In the genomic region with DNA sequence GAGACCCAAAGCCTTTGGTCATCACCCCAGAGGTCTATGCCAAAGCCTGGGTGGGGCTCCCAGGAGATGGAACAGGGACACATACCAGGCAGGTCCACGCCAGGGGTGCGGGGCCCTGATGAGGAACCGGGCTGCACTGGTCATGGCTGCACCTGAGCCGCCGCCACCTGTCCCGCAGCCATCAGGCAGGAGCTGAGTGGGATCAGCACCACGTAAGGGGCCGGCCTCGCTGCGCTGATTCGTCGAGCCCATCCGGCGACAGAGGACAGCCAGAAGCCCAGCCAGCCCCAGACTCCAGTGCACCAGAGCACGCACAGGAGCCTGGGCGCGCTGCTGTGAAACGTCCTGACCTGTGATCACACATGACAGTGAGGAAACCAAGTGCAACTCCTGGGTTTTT, we compare ENCODE assay signal across 17 cellular contexts. TPM values are rescaled to one million over a fixed set of nuclear protein-coding genes. Genes with fewer than 3 reads are reported as not detected.
"Had no signal": no experiment of that assay in that cellular context is flagged by ENCODE, and none has a peak within 500 bp of the region (broad histone marks: within the 10 kb centered on the region; RNA-seq: fewer than 3 reads in every experiment).

No MANE protein-coding gene starts in this region.

- H3K9me3 Mint-ChIP-seq: activated naive CD4-positive, alpha-beta T cell treated with anti-CD3 and anti-CD28 coated beads, Interleukin-2, amount 50 U/mL, for 72 hours; central memory CD8-positive, alpha-beta T cell; immature natural killer cell; neural progenitor cell had no signal

- H3K36me3 ChIP-seq: neural progenitor cell, pancreas had no signal

- H2AFZ ChIP-seq: neural progenitor cell had no signal

- H3K4me3 Mint-ChIP-seq: central memory CD8-positive, alpha-beta T cell; immature natural killer cell; neural progenitor cell had no signal

- H3K27me3 Mint-ChIP-seq: central memory CD8-positive, alpha-beta T cell had no signal

- H3K27ac Mint-ChIP-seq: neural progenitor cell had no signal

- ATAC-seq: activated naive CD4-positive, alpha-beta T cell treated with anti-CD3 and anti-CD28 coated beads, Interleukin-2, amount 50 U/mL, for 72 hours; sciatic nerve had no signal

- H3K27me3 ChIP-seq: neural progenitor cell, pancreas, tibial artery had no signal

- H3K4me3 ChIP-seq: neural progenitor cell, pancreas, tibial artery had no signal

- DNase-seq: activated CD4-positive, alpha-beta T cell treated with anti-CD3 and anti-CD28 coated beads for 1 hour; activated CD4-positive, alpha-beta T cell treated with anti-CD3 and anti-CD28 coated beads, Interleukin-2, amount 50 U/mL, for 4 hours; activated T-cell treated with anti-CD3 and anti-CD28 coated beads for 4 hours; amniotic stem cell; cortex of kidney; effector CD8-positive, alpha-beta T cell; head of caudate nucleus; immature natural killer cell; stimulated activated CD4-positive, alpha-beta T cell treated with anti-CD3 and anti-CD28 coated beads, Interleukin-2, amount 100 ng/mL, for 24 hours; tibial artery had no signal

- H3K9ac ChIP-seq: neural progenitor cell had no signal

- H3K27ac ChIP-seq: epithelial cell of prostate, neural progenitor cell, tibial artery had no signal

- H3K4me2 ChIP-seq: neural progenitor cell had no signal

- H3K9me3 ChIP-seq: pancreas, tibial artery had no signal

RNA-seq across cellular contexts. Expression of gene DEGS2, which starts 15.9 kb away (rescaled TPM):
- total RNA-seq: T-helper 1 cell treated with Interleukin-12 subunit alpha and Interleukin-12 subunit beta and Interleukin-4 antibody, amounts not matched to agents 30 ng/mL and 1 ng/mL, for 36 hours had no signal
